10 cellular contexts compared by ENCODE assay signal in the genomic region with DNA sequence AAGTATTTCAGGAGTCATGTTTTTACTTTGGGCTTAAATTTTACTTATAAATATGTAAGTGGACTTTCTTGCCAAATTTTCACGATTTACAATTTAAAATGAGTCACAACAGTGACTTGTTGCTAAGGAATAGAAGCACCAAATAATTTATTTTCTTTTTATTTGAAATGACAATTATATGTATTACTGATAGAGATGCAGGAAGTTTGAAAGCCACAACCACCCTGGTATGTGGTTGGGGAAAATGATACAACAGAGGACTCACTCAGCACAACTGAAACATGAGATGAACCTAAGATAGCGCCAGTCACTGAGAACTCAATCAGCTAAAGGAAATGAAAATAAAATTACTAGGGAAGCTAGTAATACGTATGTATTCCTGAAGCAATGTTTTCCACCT.
A peak's percentile ranks its signal among the peaks of the same experiment; 100 is the strongest.
DNase-seq lines count a peak whose midpoint lies in the region; ATAC-seq and TF ChIP-seq lines count a peak whose summit lies in the region.
"Had no signal": no experiment of that assay in that cellular context is flagged by ENCODE, and none has a peak within 500 bp of the region (broad histone marks: within the 10 kb centered on the region; RNA-seq: fewer than 3 reads in every experiment).

No MANE protein-coding gene starts in this region.

- H3K4me3 ChIP-seq in CD4-positive, alpha-beta memory T cell (ENCODE audit: low read length in 2 of 2), result no peak overlapping the region
- H3K4me3 ChIP-seq in left lung (no peak overlapping the region), sigmoid colon (no peak overlapping the region)
- H3K4me3 ChIP-seq: HAP-1 had no signal

- TF ChIP-seq EP300 in Ishikawa (IDR thresholded peaks at IDR 0.05; ENCODE audit: borderline replicate concordance), result no peak
- TF ChIP-seq EP300 in sigmoid colon (IDR thresholded peaks at IDR 0.05), result no peak

- TF ChIP-seq CTCF in GM10248 (IDR thresholded peaks at IDR 0.05; ENCODE audit: control extremely low read depth, extremely low read depth, low read depth, missing control alignments), result no peak
- TF ChIP-seq CTCF in left lung (IDR thresholded peaks at IDR 0.05), result no peak
- TF ChIP-seq CTCF in sigmoid colon (IDR thresholded peaks at IDR 0.05), result no peak

- peaks cover 0 to 11% (median 1%) of the 10 kb centered on the region in 8 donors for H3K9me3 Mint-ChIP-seq in CD4-positive, alpha-beta memory T cell
- peaks cover 12 to 17% of the 10 kb centered on the region in 2 donors for H3K9me3 Mint-ChIP-seq in activated naive CD4-positive, alpha-beta T cell treated with anti-CD3 and anti-CD28 coated beads, Interleukin-2, amount 50 U/mL, for 72 hours

- peak overlapping the region in 5 of 7 donors; percentile 46 to 97 (median 82) for H3K27ac Mint-ChIP-seq in CD4-positive, alpha-beta memory T cell
- no peak overlapping the region for H3K27ac Mint-ChIP-seq in activated naive CD4-positive, alpha-beta T cell treated with anti-CD3 and anti-CD28 coated beads, Interleukin-2, amount 50 U/mL, for 72 hours

- ATAC-seq in activated naive CD4-positive, alpha-beta T cell treated with anti-CD3 and anti-CD28 coated beads, Interleukin-2, amount 50 U/mL, for 72 hours, result peak; percentile 90 to 99
- no peak for ATAC-seq in left lung

- intact Hi-C loops in CD4-positive, alpha-beta memory T cell (cut with micrococcal nuclease), result loop anchor here (1.0 kb wide), 1 partner anchor 22 kb away; no protein-coding TSS in a partner anchor
- intact Hi-C loops in left lung (cut with DNase I) (no loop called here), sigmoid colon (cut with DNase I) (no loop called here)

- peaks cover 22% of the 10 kb centered on the region for H3K4me1 ChIP-seq in CD4-positive, alpha-beta memory T cell (ENCODE audit: insufficient read depth, low read length)
- H3K4me1 ChIP-seq in left lung, result no peaks in the 10 kb centered on the region
- no peaks in the 10 kb centered on the region for H3K4me1 ChIP-seq in sigmoid colon
- H3K4me1 ChIP-seq: HAP-1 had no signal

- H3K4me3 Mint-ChIP-seq in CD4-positive, alpha-beta memory T cell, result peak overlapping the region in 7 of 8 donors; percentile 0 to 82 (median 79)

- no peaks in the 10 kb centered on the region for H3K36me3 ChIP-seq in CD4-positive, alpha-beta memory T cell (ENCODE audit: insufficient read depth, low read length)
- H3K36me3 ChIP-seq in left lung (no peaks in the 10 kb centered on the region), sigmoid colon (no peaks in the 10 kb centered on the region)
- H3K36me3 ChIP-seq: HAP-1 had no signal

- H3K27me3 ChIP-seq in CD4-positive, alpha-beta memory T cell (ENCODE audit: insufficient read depth, low read length), result no peaks in the 10 kb centered on the region
- H3K27me3 ChIP-seq in left lung (no peaks in the 10 kb centered on the region), sigmoid colon (no peaks in the 10 kb centered on the region)

- peaks cover 4% of the 10 kb centered on the region in 2 donors for H3K27me3 Mint-ChIP-seq in CD4-positive, alpha-beta memory T cell

- H3K27ac ChIP-seq in CD4-positive, alpha-beta memory T cell (ENCODE audit: low read depth, low read length), result peak overlapping the region; percentile 24
- H3K27ac ChIP-seq in left lung (no peak overlapping the region), sigmoid colon (no peak overlapping the region)

- H3K9me3 ChIP-seq in CD4-positive, alpha-beta memory T cell (ENCODE audit: control insufficient read depth in 1 of 2, low read length in 2 of 2), result no peaks in the 10 kb centered on the region
- H3K9me3 ChIP-seq in left lung (no peaks in the 10 kb centered on the region), sigmoid colon (peaks cover 0 to 1% (median 0%) of the 10 kb centered on the region in 4 donors)
- H3K9me3 ChIP-seq: HAP-1 had no signal

- 28 to 58% methylated on average over 3 of the region's 3 CpGs for WGBS in sigmoid colon, 2 donors

- no peaks in the 10 kb centered on the region for H3K36me3 Mint-ChIP-seq in CD4-positive, alpha-beta memory T cell
- H3K36me3 Mint-ChIP-seq in activated naive CD4-positive, alpha-beta T cell treated with anti-CD3 and anti-CD28 coated beads, Interleukin-2, amount 50 U/mL, for 72 hours, result peaks cover 0 to 23% of the 10 kb centered on the region in 2 donors

- POLR2A ChIA-PET in CD4-positive, alpha-beta memory T cell (lab: Charles Lee; ENCODE audit: partially characterized antibody), result no interaction called here
- POLR2A ChIA-PET in GM10248 (lab: Yijun Ruan, JAX), result no interaction called here

- CTCF ChIA-PET in CD4-positive, alpha-beta memory T cell (lab: Charles Lee; ENCODE audit: partially characterized antibody), result interaction anchor here (1.5 to 1.7 kb wide), 2 partner anchors 12 to 596 kb away, joined by 4 to 5 read pairs; no protein-coding TSS in a partner anchor
- CTCF ChIA-PET in GM10248 (lab: Yijun Ruan, JAX), result interaction anchor here (1.1 to 1.5 kb wide), 2 partner anchors 14 to 20 kb away, joined by 3 to 4 read pairs; no protein-coding TSS in a partner anchor

- no peak for TF ChIP-seq POLR2A in sigmoid colon (IDR thresholded peaks at IDR 0.05)

- peaks cover 0 to 36% (median 2%) of the 10 kb centered on the region in 4 donors for H3K4me1 Mint-ChIP-seq in CD4-positive, alpha-beta memory T cell

- no peak for TF ChIP-seq RAD21 in Ishikawa (IDR thresholded peaks at IDR 0.05; ENCODE audit: low read depth)

- DNase-seq in CD4-positive, alpha-beta memory T cell, result peak; percentile 24 to 80 (median 40)
- peak in 1 of 2 donors; percentile 10 for DNase-seq in activated naive CD4-positive, alpha-beta T cell treated with anti-CD3 and anti-CD28 coated beads, Interleukin-2, amount 50 U/mL, for 72 hours (ENCODE audit: low spot score in 2 of 2)
- DNase-seq in kidney glomerular epithelial cell (lab: John Stamatoyannopoulos, UW) (peak; percentile 36), GM10248 (ENCODE audit: extremely low spot score) (no peak), NCI-H1105 treated with DMSO at 0.1 percent for 48 hours (lab: John Stamatoyannopoulos, UW) (no peak), left lung (no peak), sigmoid colon (no peak)
- DNase-seq: amygdala had no signal

TF ChIP-seq in Ishikawa, 13 proteins besides CTCF, POLR2A, EP300 and RAD21:
- TF ChIP-seq CREB1 (IDR thresholded peaks at IDR 0.05; ENCODE audit: low read depth) (no peak), TEAD4 (IDR thresholded peaks at IDR 0.05) (peak; percentile 41; the same call in 1 of the 2 replicates), EGR1 (IDR thresholded peaks at IDR 0.05) (no peak), TCF12 (IDR thresholded peaks at IDR 0.05; ENCODE audit: low read depth) (no peak)

Comparison
In these comparisons a context has a peak if more than half of its experiments do, and no peak if none do; other contexts are left out.
1. DNase-seq: peak in CD4-positive, alpha-beta memory T cell (5 of 5) and kidney glomerular epithelial cell (single experiment); none in GM10248 (single experiment), NCI-H1105 treated with DMSO at 0.1 percent for 48 hours (single experiment), left lung (0 of 2) and sigmoid colon (single experiment).
2. H3K27ac Mint-ChIP-seq: peak in CD4-positive, alpha-beta memory T cell (5 of 7); none in activated naive CD4-positive, alpha-beta T cell treated with anti-CD3 and anti-CD28 coated beads, Interleukin-2, amount 50 U/mL, for 72 hours (0 of 2).